8 cellular contexts compared by ENCODE assay signal in genomic region chr2:96638144-96639121, GRCh38. TPM values are rescaled to one million over a fixed set of nuclear protein-coding genes. Genes with fewer than 3 reads are reported as not detected.
A peak's percentile ranks its signal among the peaks of the same experiment; 100 is the strongest.
DNase-seq lines count a peak whose midpoint lies in the region; ATAC-seq and TF ChIP-seq lines count a peak whose summit lies in the region.

Gene KANSL3, minus strand, starts transcription at chr2:96638312. Its CDS starts 1,177 bp downstream, at chr2:96637135.

- no peaks in the 10 kb centered on the region for H3K27me3 ChIP-seq in testis

- DNase-seq in GM04504 (ENCODE audit: low read depth) (peak; percentile 87), NCI-H1048 (lab: John Stamatoyannopoulos, UW) (peak; percentile 84), SKM-1 (lab: John Stamatoyannopoulos, UW; ENCODE audit: unreplicated experiment) (peak; percentile 76), glomerular endothelial cell (ENCODE audit: extremely low read depth, low read depth, low spot score) (peak; percentile 55), omental fat pad (ENCODE audit: low spot score) (peak; percentile 61), testis (peak; percentile 88)
- peak; percentile 91 to 95 for DNase-seq in activated naive CD4-positive, alpha-beta T cell treated with anti-CD3 and anti-CD28 coated beads, Interleukin-2, amount 50 U/mL, for 72 hours (ENCODE audit: low spot score in 2 of 2)

- H3K9me3 Mint-ChIP-seq in activated naive CD4-positive, alpha-beta T cell treated with anti-CD3 and anti-CD28 coated beads, Interleukin-2, amount 50 U/mL, for 72 hours, result no peaks in the 10 kb centered on the region

- intact Hi-C loops in testis (cut with DNase I; ENCODE audit: low total_unique reads), result no loop called here

- peak; percentile 78 for TF ChIP-seq POLR2A in testis (IDR thresholded peaks at IDR 0.05)

- H3K9me3 ChIP-seq in testis, result no peaks in the 10 kb centered on the region

- H3K36me3 Mint-ChIP-seq in activated naive CD4-positive, alpha-beta T cell treated with anti-CD3 and anti-CD28 coated beads, Interleukin-2, amount 50 U/mL, for 72 hours, result peaks cover 25% of the 10 kb centered on the region in 2 donors

- peak within 1 kb of the TSS; percentile 92 to 93 for H3K27ac Mint-ChIP-seq in activated naive CD4-positive, alpha-beta T cell treated with anti-CD3 and anti-CD28 coated beads, Interleukin-2, amount 50 U/mL, for 72 hours

- ATAC-seq in HG02571 (IDR thresholded peaks at IDR 0.05; ENCODE audit: unreplicated experiment) (peak; percentile 70), omental fat pad (ENCODE audit: low FRiP score) (peak; percentile 96)
- peak; percentile 84 to 85 for ATAC-seq in activated naive CD4-positive, alpha-beta T cell treated with anti-CD3 and anti-CD28 coated beads, Interleukin-2, amount 50 U/mL, for 72 hours

- no peaks in the 10 kb centered on the region for H3K36me3 ChIP-seq in testis (ENCODE audit: low read depth, missing control alignments)

- peak within 1 kb of the TSS; percentile 86 to 92 for H3K27ac ChIP-seq in testis

- peaks cover 16% of the 10 kb centered on the region for H3K4me1 ChIP-seq in testis

- H3K4me3 ChIP-seq in testis, result peak within 1 kb of the TSS; percentile 78 to 82

- TF ChIP-seq CTCF in omental fat pad (IDR thresholded peaks at IDR 0.05) (no peak), testis (IDR thresholded peaks at IDR 0.05) (peak in 2 of 3 experiments; percentile 17 to 49)

- WGBS in testis, 2 donors, result 7 to 10% methylated on average over 26 to 64 of the region's 67 CpGs

RNA-seq across cellular contexts. Expression of gene KANSL3, which starts in this region (rescaled TPM):
- 10 to 100 TPM; 51.4 to 53.6 TPM for total RNA-seq in activated naive CD4-positive, alpha-beta T cell treated with anti-CD3 and anti-CD28 coated beads, Interleukin-2, amount 50 U/mL, for 72 hours
- total RNA-seq in glomerular endothelial cell, result 17.5 and 27.4 TPM in 2 replicates
- 10 to 100 TPM; 35.7 to 48.4 (median 39.0) TPM for total RNA-seq in omental fat pad
- total RNA-seq in testis, result 100 to 1,000 TPM in 1 of 2 donors, 10 to 100 TPM in 1; 78.7 to 102 TPM
- polyA plus RNA-seq in testis (ENCODE audit: insufficient read depth, low read depth, low replicate concordance), result 108 TPM

Comparison
In these comparisons a context has a peak if more than half of its experiments do, and no peak if none do; other contexts are left out.
1. Peak in every context shown above with its lines: DNase-seq, ATAC-seq, H3K4me3 ChIP-seq and H3K27ac ChIP-seq.
2. CTCF ChIP-seq: peak in testis (2 of 3); none in omental fat pad (0 of 3).